In the genomic region with DNA sequence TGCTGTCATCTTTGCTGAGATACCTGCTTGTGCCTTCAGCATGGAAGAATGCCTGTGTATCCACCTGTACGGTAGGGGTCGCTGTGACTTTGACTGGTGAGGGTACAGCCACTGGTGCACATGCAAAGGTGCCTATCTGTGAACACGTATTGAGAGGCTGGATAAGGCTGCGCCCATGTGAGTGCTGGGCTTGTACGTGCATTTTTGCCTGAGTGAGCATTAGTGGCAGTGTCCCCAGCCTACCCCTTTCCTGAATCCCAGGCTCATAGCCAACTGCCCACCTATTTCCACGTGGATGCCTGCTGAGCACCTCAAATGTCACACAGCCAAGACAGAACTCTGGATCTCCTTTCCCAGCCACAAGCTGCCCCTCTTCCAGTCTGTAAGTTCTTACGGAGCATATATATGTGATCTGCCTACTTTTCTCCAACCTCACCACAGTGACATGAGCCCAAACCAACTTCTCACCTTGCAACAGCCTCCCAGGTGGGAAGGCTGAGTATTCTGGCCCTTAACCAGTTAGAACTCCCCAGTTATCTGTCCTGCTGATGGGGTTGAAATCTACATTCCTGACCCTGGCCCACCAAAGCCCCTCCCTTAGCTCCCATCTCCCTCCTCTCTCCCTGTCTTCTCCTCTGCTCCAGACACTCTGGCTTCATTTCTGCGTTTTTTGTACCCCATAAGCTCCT, we compare ENCODE assay signal across 1 cellular context.
A peak's percentile ranks its signal among the peaks of the same experiment; 100 is the strongest.
TF ChIP-seq lines count a peak whose summit lies in the region.

No MANE protein-coding gene starts in this region.

TF ChIP-seq in HepG2, 621 proteins besides CTCF, POLR2A, EP300 and RAD21 (continued from another document and continues in another):
- TF ChIP-seq HNF4G (IDR thresholded peaks at IDR 0.05; ENCODE audit: borderline replicate concordance, low read depth, low read length) = no peak
- TF ChIP-seq HNF4G (CRISPR knock-in tag; IDR thresholded peaks at IDR 0.05; ENCODE audit: borderline replicate concordance, low read depth) = no peak
- no peak for TF ChIP-seq ZNF121 (CRISPR knock-in tag; IDR thresholded peaks at IDR 0.05)
- TF ChIP-seq NFRKB (IDR thresholded peaks at IDR 0.05) = no peak
- TF ChIP-seq, protein P1, sequence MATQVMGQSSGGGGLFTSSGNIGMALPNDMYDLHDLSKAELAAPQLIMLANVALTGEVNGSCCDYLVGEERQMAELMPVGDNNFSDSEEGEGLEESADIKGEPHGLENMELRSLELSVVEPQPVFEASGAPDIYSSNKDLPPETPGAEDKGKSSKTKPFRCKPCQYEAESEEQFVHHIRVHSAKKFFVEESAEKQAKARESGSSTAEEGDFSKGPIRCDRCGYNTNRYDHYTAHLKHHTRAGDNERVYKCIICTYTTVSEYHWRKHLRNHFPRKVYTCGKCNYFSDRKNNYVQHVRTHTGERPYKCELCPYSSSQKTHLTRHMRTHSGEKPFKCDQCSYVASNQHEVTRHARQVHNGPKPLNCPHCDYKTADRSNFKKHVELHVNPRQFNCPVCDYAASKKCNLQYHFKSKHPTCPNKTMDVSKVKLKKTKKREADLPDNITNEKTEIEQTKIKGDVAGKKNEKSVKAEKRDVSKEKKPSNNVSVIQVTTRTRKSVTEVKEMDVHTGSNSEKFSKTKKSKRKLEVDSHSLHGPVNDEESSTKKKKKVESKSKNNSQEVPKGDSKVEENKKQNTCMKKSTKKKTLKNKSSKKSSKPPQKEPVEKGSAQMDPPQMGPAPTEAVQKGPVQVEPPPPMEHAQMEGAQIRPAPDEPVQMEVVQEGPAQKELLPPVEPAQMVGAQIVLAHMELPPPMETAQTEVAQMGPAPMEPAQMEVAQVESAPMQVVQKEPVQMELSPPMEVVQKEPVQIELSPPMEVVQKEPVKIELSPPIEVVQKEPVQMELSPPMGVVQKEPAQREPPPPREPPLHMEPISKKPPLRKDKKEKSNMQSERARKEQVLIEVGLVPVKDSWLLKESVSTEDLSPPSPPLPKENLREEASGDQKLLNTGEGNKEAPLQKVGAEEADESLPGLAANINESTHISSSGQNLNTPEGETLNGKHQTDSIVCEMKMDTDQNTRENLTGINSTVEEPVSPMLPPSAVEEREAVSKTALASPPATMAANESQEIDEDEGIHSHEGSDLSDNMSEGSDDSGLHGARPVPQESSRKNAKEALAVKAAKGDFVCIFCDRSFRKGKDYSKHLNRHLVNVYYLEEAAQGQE (IDR thresholded peaks at IDR 0.05; ENCODE audit: borderline replicate concordance in 1 of 2, low read depth in 1 of 2, low read length in 2 of 2) = no peak
- peak; percentile 59; the same call in 1 of the 2 replicates for TF ChIP-seq TGIF2 (CRISPR knock-in tag; IDR thresholded peaks at IDR 0.05)
- TF ChIP-seq WIZ (CRISPR knock-in tag; IDR thresholded peaks at IDR 0.05) = no peak
- TF ChIP-seq KDM2A (CRISPR knock-in tag; IDR thresholded peaks at IDR 0.05; ENCODE audit: borderline replicate concordance, low read depth) = peak; percentile 76
- TF ChIP-seq MEIS1 (CRISPR knock-in tag; IDR thresholded peaks at IDR 0.05; ENCODE audit: borderline replicate concordance) = no peak; the same call in 1 of the 2 replicates
- peak; percentile 58; the same call in 1 of the 2 replicates for TF ChIP-seq ZNF33A (CRISPR knock-in tag; IDR thresholded peaks at IDR 0.05; ENCODE audit: borderline replicate concordance)
- TF ChIP-seq, protein P2, sequence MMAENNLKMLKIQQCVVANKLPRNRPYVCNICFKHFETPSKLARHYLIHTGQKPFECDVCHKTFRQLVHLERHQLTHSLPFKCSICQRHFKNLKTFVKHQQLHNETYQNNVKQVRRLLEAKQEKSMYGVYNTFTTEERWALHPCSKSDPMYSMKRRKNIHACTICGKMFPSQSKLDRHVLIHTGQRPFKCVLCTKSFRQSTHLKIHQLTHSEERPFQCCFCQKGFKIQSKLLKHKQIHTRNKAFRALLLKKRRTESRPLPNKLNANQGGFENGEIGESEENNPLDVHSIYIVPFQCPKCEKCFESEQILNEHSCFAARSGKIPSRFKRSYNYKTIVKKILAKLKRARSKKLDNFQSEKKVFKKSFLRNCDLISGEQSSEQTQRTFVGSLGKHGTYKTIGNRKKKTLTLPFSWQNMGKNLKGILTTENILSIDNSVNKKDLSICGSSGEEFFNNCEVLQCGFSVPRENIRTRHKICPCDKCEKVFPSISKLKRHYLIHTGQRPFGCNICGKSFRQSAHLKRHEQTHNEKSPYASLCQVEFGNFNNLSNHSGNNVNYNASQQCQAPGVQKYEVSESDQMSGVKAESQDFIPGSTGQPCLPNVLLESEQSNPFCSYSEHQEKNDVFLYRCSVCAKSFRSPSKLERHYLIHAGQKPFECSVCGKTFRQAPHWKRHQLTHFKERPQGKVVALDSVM (CRISPR knock-in tag; IDR thresholded peaks at IDR 0.05) = 0 out of 2 replicates have a peak, but pooled peaks have one; percentile 47
- TF ChIP-seq, protein P3, sequence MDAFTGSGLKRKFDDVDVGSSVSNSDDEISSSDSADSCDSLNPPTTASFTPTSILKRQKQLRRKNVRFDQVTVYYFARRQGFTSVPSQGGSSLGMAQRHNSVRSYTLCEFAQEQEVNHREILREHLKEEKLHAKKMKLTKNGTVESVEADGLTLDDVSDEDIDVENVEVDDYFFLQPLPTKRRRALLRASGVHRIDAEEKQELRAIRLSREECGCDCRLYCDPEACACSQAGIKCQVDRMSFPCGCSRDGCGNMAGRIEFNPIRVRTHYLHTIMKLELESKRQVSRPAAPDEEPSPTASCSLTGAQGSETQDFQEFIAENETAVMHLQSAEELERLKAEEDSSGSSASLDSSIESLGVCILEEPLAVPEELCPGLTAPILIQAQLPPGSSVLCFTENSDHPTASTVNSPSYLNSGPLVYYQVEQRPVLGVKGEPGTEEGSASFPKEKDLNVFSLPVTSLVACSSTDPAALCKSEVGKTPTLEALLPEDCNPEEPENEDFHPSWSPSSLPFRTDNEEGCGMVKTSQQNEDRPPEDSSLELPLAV (CRISPR knock-in tag; conservative IDR thresholded peaks at IDR 0.05; ENCODE audit: low read depth) = no peak
- TF ChIP-seq, protein P4, sequence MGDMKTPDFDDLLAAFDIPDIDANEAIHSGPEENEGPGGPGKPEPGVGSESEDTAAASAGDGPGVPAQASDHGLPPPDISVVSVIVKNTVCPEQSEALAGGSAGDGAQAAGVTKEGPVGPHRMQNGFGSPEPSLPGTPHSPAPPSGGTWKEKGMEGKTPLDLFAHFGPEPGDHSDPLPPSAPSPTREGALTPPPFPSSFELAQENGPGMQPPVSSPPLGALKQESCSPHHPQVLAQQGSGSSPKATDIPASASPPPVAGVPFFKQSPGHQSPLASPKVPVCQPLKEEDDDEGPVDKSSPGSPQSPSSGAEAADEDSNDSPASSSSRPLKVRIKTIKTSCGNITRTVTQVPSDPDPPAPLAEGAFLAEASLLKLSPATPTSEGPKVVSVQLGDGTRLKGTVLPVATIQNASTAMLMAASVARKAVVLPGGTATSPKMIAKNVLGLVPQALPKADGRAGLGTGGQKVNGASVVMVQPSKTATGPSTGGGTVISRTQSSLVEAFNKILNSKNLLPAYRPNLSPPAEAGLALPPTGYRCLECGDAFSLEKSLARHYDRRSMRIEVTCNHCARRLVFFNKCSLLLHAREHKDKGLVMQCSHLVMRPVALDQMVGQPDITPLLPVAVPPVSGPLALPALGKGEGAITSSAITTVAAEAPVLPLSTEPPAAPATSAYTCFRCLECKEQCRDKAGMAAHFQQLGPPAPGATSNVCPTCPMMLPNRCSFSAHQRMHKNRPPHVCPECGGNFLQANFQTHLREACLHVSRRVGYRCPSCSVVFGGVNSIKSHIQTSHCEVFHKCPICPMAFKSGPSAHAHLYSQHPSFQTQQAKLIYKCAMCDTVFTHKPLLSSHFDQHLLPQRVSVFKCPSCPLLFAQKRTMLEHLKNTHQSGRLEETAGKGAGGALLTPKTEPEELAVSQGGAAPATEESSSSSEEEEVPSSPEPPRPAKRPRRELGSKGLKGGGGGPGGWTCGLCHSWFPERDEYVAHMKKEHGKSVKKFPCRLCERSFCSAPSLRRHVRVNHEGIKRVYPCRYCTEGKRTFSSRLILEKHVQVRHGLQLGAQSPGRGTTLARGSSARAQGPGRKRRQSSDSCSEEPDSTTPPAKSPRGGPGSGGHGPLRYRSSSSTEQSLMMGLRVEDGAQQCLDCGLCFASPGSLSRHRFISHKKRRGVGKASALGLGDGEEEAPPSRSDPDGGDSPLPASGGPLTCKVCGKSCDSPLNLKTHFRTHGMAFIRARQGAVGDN (CRISPR knock-in tag; IDR thresholded peaks at IDR 0.05) = peak; percentile 75
- TF ChIP-seq SOX6 (IDR thresholded peaks at IDR 0.05) = no peak
- TF ChIP-seq SOX6 (CRISPR knock-in tag; IDR thresholded peaks at IDR 0.05) = no peak; the same call in none of the 2 replicates
- TF ChIP-seq SAP130 (CRISPR knock-in tag; IDR thresholded peaks at IDR 0.05; ENCODE audit: low read depth) = peak; percentile 90
- 0 out of 2 replicates have a peak, but pooled peaks have one; percentile 42 for TF ChIP-seq ARNT2 (CRISPR knock-in tag; IDR thresholded peaks at IDR 0.05; ENCODE audit: low read depth)
- TF ChIP-seq RFX1 (IDR thresholded peaks at IDR 0.05) = no peak
- TF ChIP-seq, protein P5, sequence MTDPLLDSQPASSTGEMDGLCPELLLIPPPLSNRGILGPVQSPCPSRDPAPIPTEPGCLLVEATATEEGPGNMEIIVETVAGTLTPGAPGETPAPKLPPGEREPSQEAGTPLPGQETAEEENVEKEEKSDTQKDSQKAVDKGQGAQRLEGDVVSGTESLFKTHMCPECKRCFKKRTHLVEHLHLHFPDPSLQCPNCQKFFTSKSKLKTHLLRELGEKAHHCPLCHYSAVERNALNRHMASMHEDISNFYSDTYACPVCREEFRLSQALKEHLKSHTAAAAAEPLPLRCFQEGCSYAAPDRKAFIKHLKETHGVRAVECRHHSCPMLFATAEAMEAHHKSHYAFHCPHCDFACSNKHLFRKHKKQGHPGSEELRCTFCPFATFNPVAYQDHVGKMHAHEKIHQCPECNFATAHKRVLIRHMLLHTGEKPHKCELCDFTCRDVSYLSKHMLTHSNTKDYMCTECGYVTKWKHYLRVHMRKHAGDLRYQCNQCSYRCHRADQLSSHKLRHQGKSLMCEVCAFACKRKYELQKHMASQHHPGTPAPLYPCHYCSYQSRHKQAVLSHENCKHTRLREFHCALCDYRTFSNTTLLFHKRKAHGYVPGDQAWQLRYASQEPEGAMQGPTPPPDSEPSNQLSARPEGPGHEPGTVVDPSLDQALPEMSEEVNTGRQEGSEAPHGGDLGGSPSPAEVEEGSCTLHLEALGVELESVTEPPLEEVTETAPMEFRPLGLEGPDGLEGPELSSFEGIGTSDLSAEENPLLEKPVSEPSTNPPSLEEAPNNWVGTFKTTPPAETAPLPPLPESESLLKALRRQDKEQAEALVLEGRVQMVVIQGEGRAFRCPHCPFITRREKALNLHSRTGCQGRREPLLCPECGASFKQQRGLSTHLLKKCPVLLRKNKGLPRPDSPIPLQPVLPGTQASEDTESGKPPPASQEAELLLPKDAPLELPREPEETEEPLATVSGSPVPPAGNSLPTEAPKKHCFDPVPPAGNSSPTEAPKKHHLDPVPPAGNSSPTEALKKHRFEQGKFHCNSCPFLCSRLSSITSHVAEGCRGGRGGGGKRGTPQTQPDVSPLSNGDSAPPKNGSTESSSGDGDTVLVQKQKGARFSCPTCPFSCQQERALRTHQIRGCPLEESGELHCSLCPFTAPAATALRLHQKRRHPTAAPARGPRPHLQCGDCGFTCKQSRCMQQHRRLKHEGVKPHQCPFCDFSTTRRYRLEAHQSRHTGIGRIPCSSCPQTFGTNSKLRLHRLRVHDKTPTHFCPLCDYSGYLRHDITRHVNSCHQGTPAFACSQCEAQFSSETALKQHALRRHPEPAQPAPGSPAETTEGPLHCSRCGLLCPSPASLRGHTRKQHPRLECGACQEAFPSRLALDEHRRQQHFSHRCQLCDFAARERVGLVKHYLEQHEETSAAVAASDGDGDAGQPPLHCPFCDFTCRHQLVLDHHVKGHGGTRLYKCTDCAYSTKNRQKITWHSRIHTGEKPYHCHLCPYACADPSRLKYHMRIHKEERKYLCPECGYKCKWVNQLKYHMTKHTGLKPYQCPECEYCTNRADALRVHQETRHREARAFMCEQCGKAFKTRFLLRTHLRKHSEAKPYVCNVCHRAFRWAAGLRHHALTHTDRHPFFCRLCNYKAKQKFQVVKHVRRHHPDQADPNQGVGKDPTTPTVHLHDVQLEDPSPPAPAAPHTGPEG (CRISPR knock-in tag; IDR thresholded peaks at IDR 0.05) = no peak
- 0 out of 2 replicates have a peak, but pooled peaks have one; percentile 29 for TF ChIP-seq ZNF12 (CRISPR knock-in tag; IDR thresholded peaks at IDR 0.05)
- TF ChIP-seq, protein P6, sequence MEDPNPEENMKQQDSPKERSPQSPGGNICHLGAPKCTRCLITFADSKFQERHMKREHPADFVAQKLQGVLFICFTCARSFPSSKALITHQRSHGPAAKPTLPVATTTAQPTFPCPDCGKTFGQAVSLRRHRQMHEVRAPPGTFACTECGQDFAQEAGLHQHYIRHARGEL (CRISPR knock-in tag; IDR thresholded peaks at IDR 0.05) = peak; percentile 87; the same call in 1 of the 2 replicates
- TF ChIP-seq ZNF230 (CRISPR knock-in tag; IDR thresholded peaks at IDR 0.05) = peak; percentile 43
- TF ChIP-seq ZSCAN20 (CRISPR knock-in tag; IDR thresholded peaks at IDR 0.05; ENCODE audit: borderline replicate concordance) = no peak
- no peak for TF ChIP-seq KDM3A (CRISPR knock-in tag; IDR thresholded peaks at IDR 0.05; ENCODE audit: low read depth)
- peak; percentile 47 for TF ChIP-seq SIX4 (CRISPR knock-in tag; IDR thresholded peaks at IDR 0.05)
- TF ChIP-seq PITX1 (CRISPR knock-in tag; IDR thresholded peaks at IDR 0.05) = peak; percentile 79
- TF ChIP-seq GTF2F1 (IDR thresholded peaks at IDR 0.05; ENCODE audit: low read length) = no peak
- peak; percentile 71 for TF ChIP-seq BCL6 (CRISPR knock-in tag; IDR thresholded peaks at IDR 0.05)
- no peak for TF ChIP-seq ARNT (IDR thresholded peaks at IDR 0.05)
- TF ChIP-seq KLF12 (CRISPR knock-in tag; IDR thresholded peaks at IDR 0.05; ENCODE audit: borderline replicate concordance) = no peak
- no peak for TF ChIP-seq ZNF780A (CRISPR knock-in tag; IDR thresholded peaks at IDR 0.05)
- TF ChIP-seq ZFP36 (IDR thresholded peaks at IDR 0.05; ENCODE audit: borderline replicate concordance, low read depth, low read length, partially characterized antibody) = no peak
- TF ChIP-seq ZBTB8A (CRISPR knock-in tag; IDR thresholded peaks at IDR 0.05; ENCODE audit: borderline replicate concordance, low read depth) = no peak
- TF ChIP-seq, protein P7, sequence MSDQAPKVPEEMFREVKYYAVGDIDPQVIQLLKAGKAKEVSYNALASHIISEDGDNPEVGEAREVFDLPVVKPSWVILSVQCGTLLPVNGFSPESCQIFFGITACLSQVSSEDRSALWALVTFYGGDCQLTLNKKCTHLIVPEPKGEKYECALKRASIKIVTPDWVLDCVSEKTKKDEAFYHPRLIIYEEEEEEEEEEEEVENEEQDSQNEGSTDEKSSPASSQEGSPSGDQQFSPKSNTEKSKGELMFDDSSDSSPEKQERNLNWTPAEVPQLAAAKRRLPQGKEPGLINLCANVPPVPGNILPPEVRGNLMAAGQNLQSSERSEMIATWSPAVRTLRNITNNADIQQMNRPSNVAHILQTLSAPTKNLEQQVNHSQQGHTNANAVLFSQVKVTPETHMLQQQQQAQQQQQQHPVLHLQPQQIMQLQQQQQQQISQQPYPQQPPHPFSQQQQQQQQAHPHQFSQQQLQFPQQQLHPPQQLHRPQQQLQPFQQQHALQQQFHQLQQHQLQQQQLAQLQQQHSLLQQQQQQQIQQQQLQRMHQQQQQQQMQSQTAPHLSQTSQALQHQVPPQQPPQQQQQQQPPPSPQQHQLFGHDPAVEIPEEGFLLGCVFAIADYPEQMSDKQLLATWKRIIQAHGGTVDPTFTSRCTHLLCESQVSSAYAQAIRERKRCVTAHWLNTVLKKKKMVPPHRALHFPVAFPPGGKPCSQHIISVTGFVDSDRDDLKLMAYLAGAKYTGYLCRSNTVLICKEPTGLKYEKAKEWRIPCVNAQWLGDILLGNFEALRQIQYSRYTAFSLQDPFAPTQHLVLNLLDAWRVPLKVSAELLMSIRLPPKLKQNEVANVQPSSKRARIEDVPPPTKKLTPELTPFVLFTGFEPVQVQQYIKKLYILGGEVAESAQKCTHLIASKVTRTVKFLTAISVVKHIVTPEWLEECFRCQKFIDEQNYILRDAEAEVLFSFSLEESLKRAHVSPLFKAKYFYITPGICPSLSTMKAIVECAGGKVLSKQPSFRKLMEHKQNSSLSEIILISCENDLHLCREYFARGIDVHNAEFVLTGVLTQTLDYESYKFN (CRISPR knock-in tag; conservative IDR thresholded peaks at IDR 0.05) = peak; percentile 25; the same call in 1 of the 2 replicates
- TF ChIP-seq KLF11 (CRISPR knock-in tag; IDR thresholded peaks at IDR 0.05) = no peak
